In genomic region chr21:25639922-25640670, GRCh38 we compare ENCODE assay signal across 8 cellular contexts. TPM values are rescaled to one million over a fixed set of nuclear protein-coding genes. Genes with fewer than 3 reads are reported as not detected.
DNase-seq lines count a peak whose midpoint lies in the region; ATAC-seq and TF ChIP-seq lines count a peak whose summit lies in the region.

No MANE protein-coding gene starts in this region.

- peak overlapping the region; percentile 81 to 90 for H3K27ac ChIP-seq in right atrium auricular region

- H3K4me3 Mint-ChIP-seq in activated naive CD8-positive, alpha-beta T cell treated with anti-CD3 and anti-CD28 coated beads, Interleukin-2, amount 10 ng/mL, durations not matched to agents 7 days and 5 days: peak overlapping the region; percentile 72
- peak overlapping the region; percentile 68 for H3K4me3 Mint-ChIP-seq in progenitor cell of endocrine pancreas (ENCODE audit: low read depth)

- no peaks in the 10 kb centered on the region for H3K36me3 Mint-ChIP-seq in activated naive CD8-positive, alpha-beta T cell treated with anti-CD3 and anti-CD28 coated beads, Interleukin-2, amount 10 ng/mL, durations not matched to agents 7 days and 5 days
- no peaks in the 10 kb centered on the region for H3K36me3 Mint-ChIP-seq in progenitor cell of endocrine pancreas (ENCODE audit: insufficient read depth)

- no peaks in the 10 kb centered on the region for H3K9me3 Mint-ChIP-seq in activated naive CD8-positive, alpha-beta T cell treated with anti-CD3 and anti-CD28 coated beads, Interleukin-2, amount 10 ng/mL, durations not matched to agents 7 days and 5 days
- no peaks in the 10 kb centered on the region for H3K9me3 Mint-ChIP-seq in progenitor cell of endocrine pancreas (ENCODE audit: low read depth)

- peaks cover 37% of the 10 kb centered on the region for H3K27me3 Mint-ChIP-seq in activated naive CD8-positive, alpha-beta T cell treated with anti-CD3 and anti-CD28 coated beads, Interleukin-2, amount 10 ng/mL, durations not matched to agents 7 days and 5 days
- peaks cover 57% of the 10 kb centered on the region for H3K27me3 Mint-ChIP-seq in progenitor cell of endocrine pancreas

- H3K36me3 ChIP-seq in right atrium auricular region: no peaks in the 10 kb centered on the region

- POLR2A ChIA-PET in activated naive CD8-positive, alpha-beta T cell treated with anti-CD3 and anti-CD28 coated beads, Interleukin-2, amount 10 ng/mL, durations not matched to agents 7 days and 5 days (lab: Charles Lee): no interaction called here

- no peaks in the 10 kb centered on the region for H3K27me3 ChIP-seq in right atrium auricular region

- no peaks in the 10 kb centered on the region for H3K9me3 ChIP-seq in right atrium auricular region

- peaks cover 12% of the 10 kb centered on the region for H3K4me1 Mint-ChIP-seq in activated naive CD8-positive, alpha-beta T cell treated with anti-CD3 and anti-CD28 coated beads, Interleukin-2, amount 10 ng/mL, durations not matched to agents 7 days and 5 days
- peaks cover 6% of the 10 kb centered on the region for H3K4me1 Mint-ChIP-seq in progenitor cell of endocrine pancreas (ENCODE audit: low read depth)

- peak; percentile 24 for ATAC-seq in GM21529 (IDR thresholded peaks at IDR 0.05; ENCODE audit: unreplicated experiment)
- peak; percentile 13 for ATAC-seq in activated naive CD8-positive, alpha-beta T cell treated with anti-CD3 and anti-CD28 coated beads, Interleukin-2, amount 10 ng/mL, durations not matched to agents 7 days and 5 days (ENCODE audit: low read depth)

- H3K4me1 ChIP-seq in right atrium auricular region: peaks cover 0 to 16% of the 10 kb centered on the region in 2 donors

- no peak overlapping the region for H3K27ac Mint-ChIP-seq in activated naive CD8-positive, alpha-beta T cell treated with anti-CD3 and anti-CD28 coated beads, Interleukin-2, amount 10 ng/mL, durations not matched to agents 7 days and 5 days
- H3K27ac Mint-ChIP-seq in progenitor cell of endocrine pancreas: no peak overlapping the region

- DNase-seq in Daoy (ENCODE audit: low read depth) (peak; percentile 43), LHCN-M2 (ENCODE audit: low read depth) (peak; percentile 30), right atrium auricular region (ENCODE audit: low spot score) (no peak), progenitor cell of endocrine pancreas (ENCODE audit: low spot score, unreplicated experiment) (peak; percentile 17), T1000 (lab: John Stamatoyannopoulos, UW) (no peak), SW 1271 (lab: John Stamatoyannopoulos, UW) (no peak)
- DNase-seq in activated naive CD8-positive, alpha-beta T cell treated with anti-CD3 and anti-CD28 coated beads, Interleukin-2, amount 10 ng/mL, durations not matched to agents 7 days and 5 days: peak; percentile 35

- peak overlapping the region; percentile 68 to 85 for H3K4me3 ChIP-seq in right atrium auricular region

- TF ChIP-seq CTCF in right atrium auricular region (IDR thresholded peaks at IDR 0.05): peak in 1 of 2 donors; percentile 28
- no peak for TF ChIP-seq CTCF in progenitor cell of endocrine pancreas (IDR thresholded peaks at IDR 0.05; ENCODE audit: unreplicated experiment)

RNA-seq across cellular contexts. Expression of gene JAM2, which starts 1.0 kb away (rescaled TPM):
- total RNA-seq in Daoy (2014; rRNA removed; shearing (Covaris generic)): 0.42 and 1.1 TPM in 2 replicates
- total RNA-seq in LHCN-M2 (2014; rRNA removed) (5.6 and 6.0 TPM in 2 replicates), right atrium auricular region (10 to 100 TPM; 12.3 to 15.6 TPM), progenitor cell of endocrine pancreas (2.2 and 2.4 TPM in 2 replicates)
- 11.1 TPM for polyA plus RNA-seq in LHCN-M2 (2012)
- 1 to 10 TPM in 1 of 2 experiments, under 1 TPM in 1; 0.33 to 1.2 TPM for total RNA-seq in activated naive CD8-positive, alpha-beta T cell treated with anti-CD3 and anti-CD28 coated beads, Interleukin-2, amount 10 ng/mL, durations not matched to agents 7 days and 5 days

RNA-seq across cellular contexts. Expression of gene MRPL39, which starts 32.8 kb away (rescaled TPM):
- total RNA-seq in Daoy (2014; rRNA removed; shearing (Covaris generic)): 92.2 and 119 TPM in 2 replicates
- total RNA-seq in LHCN-M2 (2014; rRNA removed) (34.6 and 35.0 TPM in 2 replicates), right atrium auricular region (10 to 100 TPM; 25.9 to 35.7 TPM), progenitor cell of endocrine pancreas (29.9 and 30.7 TPM in 2 replicates)
- 26.8 TPM for polyA plus RNA-seq in LHCN-M2 (2012)
- total RNA-seq in activated naive CD8-positive, alpha-beta T cell treated with anti-CD3 and anti-CD28 coated beads, Interleukin-2, amount 10 ng/mL, durations not matched to agents 7 days and 5 days: 10 to 100 TPM; 34.1 to 34.2 TPM

Comparison
In these comparisons a context has a peak if more than half of its experiments do, and no peak if none do; other contexts are left out.
1. DNase-seq: peak in Daoy (single experiment), LHCN-M2 (single experiment), activated naive CD8-positive, alpha-beta T cell treated with anti-CD3 and anti-CD28 coated beads, Interleukin-2, amount 10 ng/mL, durations not matched to agents 7 days and 5 days (single experiment) and progenitor cell of endocrine pancreas (single experiment); none in right atrium auricular region (single experiment), T1000 (single experiment) and SW 1271 (0 of 2).